22 cellular contexts compared by ENCODE assay signal in the genomic region with DNA sequence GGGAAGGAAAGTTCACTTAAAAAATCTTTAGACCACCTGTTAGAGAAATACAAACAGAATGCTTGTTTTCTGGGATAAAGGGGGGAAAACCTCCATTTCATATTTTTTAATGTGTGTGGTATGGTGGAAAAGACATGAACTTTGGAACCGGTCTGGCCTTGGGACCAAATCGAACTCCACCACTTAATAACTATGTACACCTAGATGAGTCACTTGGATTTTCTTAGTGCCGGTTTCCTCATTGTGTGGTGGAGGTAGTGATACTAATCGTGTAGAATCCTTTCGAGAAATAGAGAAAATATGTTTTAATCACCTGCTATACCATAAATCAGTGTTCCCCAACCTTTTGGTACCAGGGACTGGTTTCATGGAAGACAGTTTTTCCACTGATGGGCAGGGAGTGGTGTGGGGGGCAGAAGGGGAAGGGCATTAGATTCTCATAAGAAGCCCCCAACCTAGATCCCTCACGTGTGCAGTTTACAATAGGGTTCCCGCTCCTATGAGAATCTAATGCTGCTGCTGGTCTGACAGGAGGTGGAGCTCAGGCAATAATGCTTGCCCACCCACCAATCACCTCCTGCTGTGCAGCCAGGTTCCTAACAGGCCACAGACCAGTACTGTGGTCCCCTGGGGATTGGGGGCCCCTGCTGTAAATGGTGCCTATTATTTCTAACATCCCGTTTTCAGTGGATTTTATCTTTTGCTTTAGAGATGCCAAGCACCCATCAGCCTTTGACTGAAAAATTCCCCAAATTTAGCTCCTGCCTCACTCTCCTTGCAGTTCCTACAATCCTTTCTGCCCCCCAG.
DNase-seq lines count a peak whose midpoint lies in the region; ATAC-seq, FAIRE-seq and TF ChIP-seq lines count a peak whose summit lies in the region.
"Had no signal": no experiment of that assay in that cellular context is flagged by ENCODE, and none has a peak within 500 bp of the region (broad histone marks: within the 10 kb centered on the region; RNA-seq: fewer than 3 reads in every experiment).

No MANE protein-coding gene starts in this region.

- H3K9me3 Mint-ChIP-seq in stimulated activated memory B cell treated with anti-CD40 and anti-IgM and Interleukin-4, amounts not matched to agents 10 μg/mL and 1 μg/mL and 100 μg/mL, for 72 hours = no peaks in the 10 kb centered on the region
- H3K9me3 Mint-ChIP-seq: activated CD4-positive, alpha-beta memory T cell treated with anti-CD3 and anti-CD28 coated beads for 36 hours; CD4-positive, alpha-beta T cell; IgD-negative memory B cell; natural killer cell treated with Interleukin-12 subunit alpha and Interleukin-12 subunit beta and Interleukin-15 and Interleukin-18, amount 100 ng/mL, for 72 hours had no signal

- ATAC-seq in HepG2 = peak; percentile 85
- no peak for ATAC-seq in stimulated activated memory B cell treated with anti-CD40 and anti-IgM and Interleukin-4, amounts not matched to agents 10 μg/mL and 1 μg/mL and 100 μg/mL, for 72 hours
- no peak for ATAC-seq in HG03565 (IDR thresholded peaks at IDR 0.05; ENCODE audit: unreplicated experiment)
- ATAC-seq in omental fat pad (ENCODE audit: low FRiP score) = no peak
- ATAC-seq: natural killer cell treated with Interleukin-12 subunit alpha and Interleukin-12 subunit beta and Interleukin-15 and Interleukin-18, amount 100 ng/mL, for 72 hours had no signal

- H3K4me1 ChIP-seq in HEK293 (ENCODE audit: control insufficient read depth, insufficient read depth, low read length) (peaks cover 23% of the 10 kb centered on the region), HepG2 (ENCODE audit: insufficient read depth, low read length) (peaks cover 33% of the 10 kb centered on the region)

- no peaks in the 10 kb centered on the region for H3K9me3 ChIP-seq in HEK293 (ENCODE audit: control insufficient read depth, insufficient read depth, low read depth, low read length)
- no peaks in the 10 kb centered on the region for H3K9me3 ChIP-seq in HepG2 (ENCODE audit: low read length)
- H3K9me3 ChIP-seq: SK-N-SH had no signal

- no peak for TF ChIP-seq RAD21 in HepG2 (CRISPR knock-in tag; IDR thresholded peaks at IDR 0.05)

- POLR2A ChIA-PET in HEK293 (lab: Yijun Ruan, JAX) = no interaction called here
- POLR2A ChIA-PET in HepG2 (lab: Yijun Ruan, JAX) = interaction anchor here (1.5 kb wide), 1 partner anchor 310 kb away, joined by 3 read pairs; no protein-coding TSS in a partner anchor

- no TSS peak for BruUV-seq in HepG2 (replicated peaks; lab: Mats Ljungman, UMichigan)

- H3K27ac Mint-ChIP-seq in stimulated activated memory B cell treated with anti-CD40 and anti-IgM and Interleukin-4, amounts not matched to agents 10 μg/mL and 1 μg/mL and 100 μg/mL, for 72 hours = peak overlapping the region; percentile 8
- H3K27ac Mint-ChIP-seq: activated CD4-positive, alpha-beta memory T cell treated with anti-CD3 and anti-CD28 coated beads for 36 hours; CD4-positive, alpha-beta T cell; IgD-negative memory B cell; natural killer cell treated with Interleukin-12 subunit alpha and Interleukin-12 subunit beta and Interleukin-15 and Interleukin-18, amount 100 ng/mL, for 72 hours had no signal

- DNase-seq in SK-N-DZ (ENCODE audit: low spot score) (peak; percentile 24), HepG2 (ENCODE audit: low spot score) (peak; percentile 70), DMS 273 treated with DMSO at 0.1 percent for 48 hours (lab: John Stamatoyannopoulos, UW) (no peak), DMS114 treated with DMSO at 0.1 percent for 48 hours (lab: John Stamatoyannopoulos, UW; ENCODE audit: unreplicated experiment) (no peak), omental fat pad (ENCODE audit: low spot score) (no peak)
- DNase-seq: activated CD4-positive, alpha-beta memory T cell treated with anti-CD3 and anti-CD28 coated beads for 36 hours; activated effector memory CD4-positive, alpha-beta T cell treated with anti-CD3 and anti-CD28 coated beads, Interleukin-2, amount 50 U/mL, for 16 hours; activated T-cell treated with anti-CD3 and anti-CD28 coated beads for 4 hours; CD4-positive, alpha-beta T cell; DMS79; kidney glomerular epithelial cell; mesenchymal stem cell; MM.1S; NCI-H146; NCI-H524; SK-N-SH had no signal

- TF ChIP-seq EP300 in HepG2 (IDR thresholded peaks at IDR 0.05; ENCODE audit: low read depth in 2 of 2, low read length in 2 of 2) (peak in 1 of 2 experiments; percentile 55; a peak in 1 of 4 replicates), HepG2 (CRISPR knock-in tag; IDR thresholded peaks at IDR 0.05; ENCODE audit: borderline replicate concordance) (no peak)

- CTCF ChIA-PET in HEK293 (lab: Yijun Ruan, JAX) = no interaction called here
- CTCF ChIA-PET in HepG2 (lab: Yijun Ruan, JAX; ENCODE audit: low intra/inter-chr PET ratio, low total read pairs) = no interaction called here

- no peaks in the 10 kb centered on the region for H3K27me3 Mint-ChIP-seq in stimulated activated memory B cell treated with anti-CD40 and anti-IgM and Interleukin-4, amounts not matched to agents 10 μg/mL and 1 μg/mL and 100 μg/mL, for 72 hours
- H3K27me3 Mint-ChIP-seq: activated CD4-positive, alpha-beta memory T cell treated with anti-CD3 and anti-CD28 coated beads for 36 hours; CD4-positive, alpha-beta T cell; IgD-negative memory B cell; natural killer cell treated with Interleukin-12 subunit alpha and Interleukin-12 subunit beta and Interleukin-15 and Interleukin-18, amount 100 ng/mL, for 72 hours had no signal

- H3K4me3 ChIP-seq in HEK293 (ENCODE audit: low read depth, low read length) = no peak overlapping the region
- H3K4me3 ChIP-seq in HepG2 (replicated peaks in 1 of 3; ENCODE audit: insufficient read depth in 1 of 3, low read depth in 2 of 3, low read length in 3 of 3) = no peak overlapping the region
- H3K4me3 ChIP-seq: coronary artery had no signal

- no peak for TF ChIP-seq POLR2A in HepG2 (IDR thresholded peaks at IDR 0.05; ENCODE audit: insufficient read depth in 1 of 2, low read depth in 2 of 2, low read length in 2 of 2)

- H3K36me3 ChIP-seq in HEK293 (ENCODE audit: control insufficient read depth in 2 of 2, insufficient read depth in 1 of 2, low read length in 2 of 2) = no peaks in the 10 kb centered on the region
- H3K36me3 ChIP-seq in HepG2 (replicated peaks in 1 of 2; ENCODE audit: control insufficient read depth in 1 of 2, insufficient read depth in 2 of 2, low read length in 2 of 2) = no peaks in the 10 kb centered on the region

- in situ Hi-C loops in HepG2 (cut with HindIII; ENCODE audit: extremely low pct_ligation_motif_present, low pct_unique_long_range_greater_than_20kb) = no loop called here

- no peaks in the 10 kb centered on the region for H3K36me3 Mint-ChIP-seq in stimulated activated memory B cell treated with anti-CD40 and anti-IgM and Interleukin-4, amounts not matched to agents 10 μg/mL and 1 μg/mL and 100 μg/mL, for 72 hours
- H3K36me3 Mint-ChIP-seq: natural killer cell treated with Interleukin-12 subunit alpha and Interleukin-12 subunit beta and Interleukin-15 and Interleukin-18, amount 100 ng/mL, for 72 hours had no signal

- no peak overlapping the region for H3K9ac ChIP-seq in HepG2 (ENCODE audit: insufficient read depth, low read depth, low read length)
- H3K9ac ChIP-seq: SK-N-SH had no signal

- H2AFZ ChIP-seq in HepG2 (ENCODE audit: low read length) = no peak overlapping the region

- H3K27ac ChIP-seq in HEK293 (ENCODE audit: extremely low read depth, low read depth, low read length) (no peak overlapping the region), HepG2 (ENCODE audit: extremely low read length, insufficient read depth, low read length) (no peak overlapping the region)
- H3K27ac ChIP-seq: coronary artery had no signal

- FAIRE-seq in HepG2 (lab: Jason Lieb, UNC) = peak; percentile 4

- TF ChIP-seq CTCF in HEK293 (tag by site-specific recombination; IDR thresholded peaks at IDR 0.05) (no peak), HepG2 (CRISPR knock-in tag; IDR thresholded peaks at IDR 0.05) (no peak), omental fat pad (IDR thresholded peaks at IDR 0.05) (no peak)

- peak overlapping the region; percentile 33; the same call in 1 of the 2 replicates for H3K4me2 ChIP-seq in HepG2 (ENCODE audit: low read depth, low read length)
- H3K4me2 ChIP-seq: SK-N-SH had no signal

- H3K79me2 ChIP-seq in HepG2 (ENCODE audit: insufficient read depth, low read length) = no peaks in the 10 kb centered on the region

- intact Hi-C loops in HepG2 (cut with micrococcal nuclease; ENCODE audit: unreplicated experiment) = no loop called here

- H3K4me3 Mint-ChIP-seq in stimulated activated memory B cell treated with anti-CD40 and anti-IgM and Interleukin-4, amounts not matched to agents 10 μg/mL and 1 μg/mL and 100 μg/mL, for 72 hours = no peak overlapping the region
- H3K4me3 Mint-ChIP-seq: activated CD4-positive, alpha-beta memory T cell treated with anti-CD3 and anti-CD28 coated beads for 36 hours; CD4-positive, alpha-beta T cell; IgD-negative memory B cell; natural killer cell treated with Interleukin-12 subunit alpha and Interleukin-12 subunit beta and Interleukin-15 and Interleukin-18, amount 100 ng/mL, for 72 hours had no signal

- WGBS in HepG2 (ENCODE audit: low lambda C conversion rate) = 23% methylated on average over 8 of the region's 8 CpGs

- no peaks in the 10 kb centered on the region for H3K27me3 ChIP-seq in HepG2 (ENCODE audit: control insufficient read depth in 1 of 2, insufficient read depth in 2 of 2, low read length in 2 of 2)

- peaks cover 31% of the 10 kb centered on the region for H3K4me1 Mint-ChIP-seq in stimulated activated memory B cell treated with anti-CD40 and anti-IgM and Interleukin-4, amounts not matched to agents 10 μg/mL and 1 μg/mL and 100 μg/mL, for 72 hours

- H4K20me1 ChIP-seq in HepG2 (ENCODE audit: insufficient read depth, low read length) = no peaks in the 10 kb centered on the region

TF ChIP-seq in HEK293, 187 proteins besides CTCF, POLR2A, EP300 and RAD21 (continues in another document):
- no peak for TF ChIP-seq SP7 (tag by site-specific recombination; IDR thresholded peaks at IDR 0.05)
- peak; percentile 53; the same call in 1 of the 2 replicates for TF ChIP-seq GLIS1 (tag by site-specific recombination; IDR thresholded peaks at IDR 0.05)
- no peak for TF ChIP-seq WT1 (tag by site-specific recombination; IDR thresholded peaks at IDR 0.05)
- no peak for TF ChIP-seq ZNF112 (tag by site-specific recombination; IDR thresholded peaks at IDR 0.05)

TF ChIP-seq in HepG2, 621 proteins besides CTCF, POLR2A, EP300 and RAD21 (continues in another document):
- TF ChIP-seq ZNF30 (CRISPR knock-in tag; IDR thresholded peaks at IDR 0.05) = no peak
- no peak for TF ChIP-seq ZNF460 (CRISPR knock-in tag; IDR thresholded peaks at IDR 0.05; ENCODE audit: borderline replicate concordance)
- 0 out of 2 replicates have a peak, but pooled peaks have one; percentile 4 for TF ChIP-seq CEBPB (IDR thresholded peaks at IDR 0.05; ENCODE audit: borderline replicate concordance, low read depth, low read length)

Comparison
In these comparisons a context has a peak if more than half of its experiments do, and no peak if none do; other contexts are left out.
1. DNase-seq: peak in SK-N-DZ (single experiment) and HepG2 (single experiment); none in DMS 273 treated with DMSO at 0.1 percent for 48 hours (single experiment), DMS114 treated with DMSO at 0.1 percent for 48 hours (single experiment) and omental fat pad (single experiment).
2. Of the 63 proteins assayed by ChIP-seq in both HepG2 and HEK293: peak only in HepG2: GLI4 and ZNF501; only in HEK293: PATZ1; in both: none; in neither: 60.